Comparison of ENCODE assay signal across 29 cellular contexts in genomic region chr10:15220426-15220825, GRCh38.
"Had no signal": no experiment of that assay in that cellular context is flagged by ENCODE, and none has a peak within 500 bp of the region (broad histone marks: within the 10 kb centered on the region; RNA-seq: fewer than 3 reads in every experiment).

No MANE protein-coding gene starts in this region.

- H3K27ac Mint-ChIP-seq: immature natural killer cell; natural killer cell treated with Interleukin-12 subunit alpha and Interleukin-12 subunit beta and Interleukin-15 and Interleukin-18, amount 100 ng/mL, for 72 hours; stimulated activated effector memory CD8-positive, alpha-beta T cell treated with anti-CD3 and anti-CD28 coated beads, Interleukin-12 subunit alpha, Interleukin-12 subunit beta, amount 100 ng/mL, for 72 hours; stimulated activated naive CD8-positive, alpha-beta T cell treated with anti-CD3 and anti-CD28 coated beads, Interleukin-15, Interleukin-2, amounts not matched to agents 100 ng/mL and 50 ng/mL, for 24 hours had no signal

- H3K36me3 ChIP-seq: left lung, lower lobe of right lung, prostate gland, suprapubic skin, thoracic aorta, tibial artery, uterus had no signal

- DNase-seq: hypothalamus; immature natural killer cell; kidney; left colon; left lung; lower lobe of right lung; mammary epithelial cell; mesenchymal stem cell; naive thymus-derived CD4-positive, alpha-beta T cell; nucleus accumbens; pancreas; posterior cingulate gyrus; retina; right cardiac atrium; small intestine; spleen; stimulated activated CD4-positive, alpha-beta T cell treated with anti-CD3 and anti-CD28 coated beads, Interleukin-4, amount 100 ng/mL, for 24 hours; stimulated activated naive CD4-positive, alpha-beta T cell; tibial artery; trophoblast cell; uterus had no signal

- H3K9me3 Mint-ChIP-seq: immature natural killer cell, neural crest cell had no signal

- H3K4me1 Mint-ChIP-seq: immature natural killer cell; neural crest cell; stimulated activated effector memory CD8-positive, alpha-beta T cell treated with anti-CD3 and anti-CD28 coated beads, Interleukin-12 subunit alpha, Interleukin-12 subunit beta, amount 100 ng/mL, for 72 hours had no signal

- H3K27me3 ChIP-seq: left lung, pancreas, spleen, suprapubic skin, tibial artery, uterus had no signal

- H3K4me3 ChIP-seq: left lung, lower lobe of right lung, pancreas, prostate gland, spleen, suprapubic skin, thoracic aorta, tibial artery, uterus had no signal

- H3K9me3 ChIP-seq: lower lobe of right lung, pancreas, prostate gland, suprapubic skin, thoracic aorta, tibial artery, uterus had no signal

- ATAC-seq: left colon; left lung; lower lobe of right lung; naive thymus-derived CD4-positive, alpha-beta T cell; natural killer cell treated with Interleukin-12 subunit alpha and Interleukin-12 subunit beta and Interleukin-15 and Interleukin-18, amount 100 ng/mL, for 72 hours; pancreas; right cardiac atrium; sciatic nerve; stimulated activated effector memory CD8-positive, alpha-beta T cell treated with anti-CD3 and anti-CD28 coated beads, Interleukin-12 subunit alpha, Interleukin-12 subunit beta, amount 100 ng/mL, for 72 hours had no signal

- H3K4me3 Mint-ChIP-seq: immature natural killer cell; naive thymus-derived CD4-positive, alpha-beta T cell; natural killer cell treated with Interleukin-12 subunit alpha and Interleukin-12 subunit beta and Interleukin-15 and Interleukin-18, amount 100 ng/mL, for 72 hours; neural crest cell; stimulated activated effector memory CD8-positive, alpha-beta T cell treated with anti-CD3 and anti-CD28 coated beads, Interleukin-12 subunit alpha, Interleukin-12 subunit beta, amount 100 ng/mL, for 72 hours; stimulated activated naive CD8-positive, alpha-beta T cell treated with anti-CD3 and anti-CD28 coated beads, Interleukin-15, Interleukin-2, amounts not matched to agents 100 ng/mL and 50 ng/mL, for 24 hours had no signal

- H3K4me1 ChIP-seq: left lung, lower lobe of right lung, pancreas, prostate gland, spleen, suprapubic skin, tibial artery, uterus had no signal

- H3K27me3 Mint-ChIP-seq: naive thymus-derived CD4-positive, alpha-beta T cell; natural killer cell treated with Interleukin-12 subunit alpha and Interleukin-12 subunit beta and Interleukin-15 and Interleukin-18, amount 100 ng/mL, for 72 hours; stimulated activated naive CD8-positive, alpha-beta T cell treated with anti-CD3 and anti-CD28 coated beads, Interleukin-15, Interleukin-2, amounts not matched to agents 100 ng/mL and 50 ng/mL, for 24 hours had no signal

- H3K36me3 Mint-ChIP-seq: natural killer cell treated with Interleukin-12 subunit alpha and Interleukin-12 subunit beta and Interleukin-15 and Interleukin-18, amount 100 ng/mL, for 72 hours; stimulated activated effector memory CD8-positive, alpha-beta T cell treated with anti-CD3 and anti-CD28 coated beads, Interleukin-12 subunit alpha, Interleukin-12 subunit beta, amount 100 ng/mL, for 72 hours had no signal

- H3K27ac ChIP-seq: left lung, lower lobe of right lung, pancreas, prostate gland, spleen, suprapubic skin, thoracic aorta, tibial artery, uterus had no signal
